In genomic region chr14:27390130-27390529, GRCh38 we compare ENCODE assay signal across 25 cellular contexts.
DNase-seq lines count a peak whose midpoint lies in the region; FAIRE-seq and TF ChIP-seq lines count a peak whose summit lies in the region.
"Had no signal": no experiment of that assay in that cellular context is flagged by ENCODE, and none has a peak within 500 bp of the region (broad histone marks: within the 10 kb centered on the region; RNA-seq: fewer than 3 reads in every experiment).

No MANE protein-coding gene starts in this region.

- H3K27me3 Mint-ChIP-seq in astrocyte (ENCODE audit: low read depth, unreplicated experiment), result no peaks in the 10 kb centered on the region
- H3K27me3 Mint-ChIP-seq: CD4-positive, CD25-positive, alpha-beta regulatory T cell; CD8-positive, alpha-beta memory T cell; IgD-negative memory B cell had no signal

- H3K27ac Mint-ChIP-seq in astrocyte (ENCODE audit: unreplicated experiment), result peak overlapping the region; percentile 73
- H3K27ac Mint-ChIP-seq: CD4-positive, CD25-positive, alpha-beta regulatory T cell; CD8-positive, alpha-beta memory T cell; H9; IgD-negative memory B cell had no signal

- no peak overlapping the region for H3K4me3 Mint-ChIP-seq in astrocyte (ENCODE audit: unreplicated experiment)
- H3K4me3 Mint-ChIP-seq: CD4-positive, CD25-positive, alpha-beta regulatory T cell; CD8-positive, alpha-beta memory T cell; H9; IgD-negative memory B cell had no signal

- no peaks in the 10 kb centered on the region for H3K79me2 ChIP-seq in astrocyte (ENCODE audit: insufficient read depth, low read length)

- H3K9ac ChIP-seq in astrocyte (ENCODE audit: low read length), result no peak overlapping the region
- H3K9ac ChIP-seq: GM23248 had no signal

- DNase-seq in H7 (peak; percentile 0), astrocyte (ENCODE audit: low read depth) (peak; percentile 13), islet precursor cell (peak; percentile 52), NCI-H146 (lab: John Stamatoyannopoulos, UW) (no peak), activated gamma-delta T cell (lab: John Stamatoyannopoulos, UW) (no peak), pons (ENCODE audit: low spot score) (no peak)
- no peak for DNase-seq in stimulated activated CD4-positive, alpha-beta T cell treated with anti-CD3 and anti-CD28 coated beads, Interleukin-1b, Interleukin-23, amount 100 ng/mL, for 48 hours
- DNase-seq: ACHN; BE2C; C1 segment of cervical spinal cord; CD4-positive, CD25-positive, alpha-beta regulatory T cell; CD8-positive, alpha-beta memory T cell; COR-L47; DMS 273 treated with DMSO at 0.1 percent for 48 hours; DMS53; DND-41; EL; GM23248; H9 had no signal

- H3K4me1 ChIP-seq in astrocyte (ENCODE audit: insufficient read depth, low read length), result peaks cover 8% of the 10 kb centered on the region
- H3K4me1 ChIP-seq: BE2C had no signal

- no peak for TF ChIP-seq CTCF in astrocyte (IDR thresholded peaks at IDR 0.05; ENCODE audit: insufficient read depth, low read depth, low read length)

- H3K4me2 ChIP-seq in astrocyte (ENCODE audit: low read length), result no peak overlapping the region

- no peaks in the 10 kb centered on the region for H3K9me3 Mint-ChIP-seq in astrocyte (ENCODE audit: unreplicated experiment)
- H3K9me3 Mint-ChIP-seq: H9 had no signal

- H4K20me1 ChIP-seq in astrocyte (ENCODE audit: insufficient read depth, low read length), result no peaks in the 10 kb centered on the region

- H3K9me3 ChIP-seq in astrocyte (ENCODE audit: insufficient read depth, low read depth, low read length), result no peaks in the 10 kb centered on the region
- H3K9me3 ChIP-seq: BE2C had no signal

- H3K36me3 Mint-ChIP-seq in astrocyte (ENCODE audit: low read depth, unreplicated experiment), result no peaks in the 10 kb centered on the region
- H3K36me3 Mint-ChIP-seq: CD4-positive, CD25-positive, alpha-beta regulatory T cell; CD8-positive, alpha-beta memory T cell; IgD-negative memory B cell had no signal

- H3K27me3 ChIP-seq in H7 (ENCODE audit: control insufficient read depth, insufficient read depth, low read length) (no peaks in the 10 kb centered on the region), astrocyte (ENCODE audit: insufficient read depth, low read length) (no peaks in the 10 kb centered on the region)
- H3K27me3 ChIP-seq: BE2C had no signal

- H2AFZ ChIP-seq in astrocyte (ENCODE audit: low read depth, low read length), result no peak overlapping the region
- H2AFZ ChIP-seq: GM23248 had no signal

- H3K27ac ChIP-seq in astrocyte (ENCODE audit: low read depth, low read length), result no peak overlapping the region
- H3K27ac ChIP-seq: GM23248 had no signal

- FAIRE-seq in astrocyte (lab: Jason Lieb, UNC), result no peak
- FAIRE-seq: A204.1, G401.6, GM12891, GM19239, HepG2 had no signal

- no peak overlapping the region for H3K4me3 ChIP-seq in H7 (ENCODE audit: insufficient read depth, low read depth, low read length)
- H3K4me3 ChIP-seq in astrocyte (ENCODE audit: insufficient read depth, low read depth, low read length), result no peak overlapping the region
- H3K4me3 ChIP-seq: GM23248 had no signal

- peaks cover 38% of the 10 kb centered on the region for H3K4me1 Mint-ChIP-seq in astrocyte (ENCODE audit: low read depth, unreplicated experiment)
- H3K4me1 Mint-ChIP-seq: CD4-positive, CD25-positive, alpha-beta regulatory T cell; CD8-positive, alpha-beta memory T cell; H9; IgD-negative memory B cell had no signal

- H3K36me3 ChIP-seq in H7 (replicated peaks; ENCODE audit: control insufficient read depth, insufficient read depth, low read length), result no peaks in the 10 kb centered on the region
- H3K36me3 ChIP-seq in astrocyte (ENCODE audit: insufficient read depth, low read length), result no peaks in the 10 kb centered on the region
- H3K36me3 ChIP-seq: BE2C had no signal

Comparison
In these comparisons a context has a peak if more than half of its experiments do, and no peak if none do; other contexts are left out.
1. DNase-seq: peak in H7 (single experiment), astrocyte (single experiment) and islet precursor cell (single experiment); none in NCI-H146 (single experiment), stimulated activated CD4-positive, alpha-beta T cell treated with anti-CD3 and anti-CD28 coated beads, Interleukin-1b, Interleukin-23, amount 100 ng/mL, for 48 hours (single experiment), activated gamma-delta T cell (single experiment) and pons (single experiment).